Comparison of ENCODE assay signal across 17 cellular contexts in the genomic region with DNA sequence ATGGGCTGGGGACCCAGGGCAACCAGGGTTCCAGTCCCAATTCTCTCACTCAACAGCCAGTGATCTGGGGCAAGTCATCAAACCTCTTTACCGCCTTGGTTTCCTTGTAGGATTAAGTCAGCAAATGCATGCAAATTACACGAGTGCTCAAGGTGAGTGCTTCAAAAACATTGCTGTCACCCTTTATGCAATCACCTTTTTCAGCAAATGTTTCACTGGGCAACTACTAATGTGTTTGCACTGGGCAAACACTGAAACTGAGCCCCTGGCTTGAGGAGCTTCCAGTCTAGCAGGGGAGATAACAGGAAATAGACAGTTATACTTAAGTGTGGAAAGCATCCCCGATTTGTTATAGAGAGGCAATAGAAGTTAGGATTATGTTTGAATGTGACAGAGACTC. TPM values are rescaled to one million over a fixed set of nuclear protein-coding genes. Genes with fewer than 3 reads are reported as not detected.
"Had no signal": no experiment of that assay in that cellular context is flagged by ENCODE, and none has a peak within 500 bp of the region (broad histone marks: within the 10 kb centered on the region; RNA-seq: fewer than 3 reads in every experiment).

No MANE protein-coding gene starts in this region.

- H3K9me3 Mint-ChIP-seq: natural killer cell treated with Interleukin-12 subunit alpha and Interleukin-12 subunit beta and Interleukin-15 and Interleukin-18, amount 100 ng/mL, for 72 hours; neural progenitor cell; stimulated activated effector memory CD8-positive, alpha-beta T cell treated with anti-CD3 and anti-CD28 coated beads, Interleukin-12 subunit alpha, Interleukin-12 subunit beta, amount 100 ng/mL, for 72 hours had no signal

- DNase-seq: cortex of kidney; effector CD4-positive, alpha-beta T cell; heart left ventricle; hippocampal formation; sigmoid colon; stimulated activated CD4-positive, alpha-beta T cell treated with anti-CD3 and anti-CD28 coated beads, Interleukin-2, amount 100 ng/mL, for 24 hours; stimulated activated CD4-positive, alpha-beta T cell treated with anti-CD3 and anti-CD28 coated beads, Interleukin-4, amount 100 ng/mL, for 24 hours; stimulated activated naive CD4-positive, alpha-beta T cell treated with Interleukin-2 at 50 U/mL for 16 hours; stomach; thyroid gland; trophoblast cell had no signal

- H3K36me3 Mint-ChIP-seq: memory B cell; natural killer cell treated with Interleukin-12 subunit alpha and Interleukin-12 subunit beta and Interleukin-15 and Interleukin-18, amount 100 ng/mL, for 72 hours; stimulated activated effector memory CD8-positive, alpha-beta T cell treated with anti-CD3 and anti-CD28 coated beads, Interleukin-12 subunit alpha, Interleukin-12 subunit beta, amount 100 ng/mL, for 72 hours had no signal

- H3K27me3 Mint-ChIP-seq: progenitor cell of endocrine pancreas had no signal

- H3K4me3 Mint-ChIP-seq: memory B cell; natural killer cell treated with Interleukin-12 subunit alpha and Interleukin-12 subunit beta and Interleukin-15 and Interleukin-18, amount 100 ng/mL, for 72 hours; neural progenitor cell; stimulated activated effector memory CD8-positive, alpha-beta T cell treated with anti-CD3 and anti-CD28 coated beads, Interleukin-12 subunit alpha, Interleukin-12 subunit beta, amount 100 ng/mL, for 72 hours had no signal

- H3K27ac Mint-ChIP-seq: memory B cell; natural killer cell treated with Interleukin-12 subunit alpha and Interleukin-12 subunit beta and Interleukin-15 and Interleukin-18, amount 100 ng/mL, for 72 hours; neural progenitor cell; stimulated activated effector memory CD8-positive, alpha-beta T cell treated with anti-CD3 and anti-CD28 coated beads, Interleukin-12 subunit alpha, Interleukin-12 subunit beta, amount 100 ng/mL, for 72 hours had no signal

- ATAC-seq: heart left ventricle; natural killer cell treated with Interleukin-12 subunit alpha and Interleukin-12 subunit beta and Interleukin-15 and Interleukin-18, amount 100 ng/mL, for 72 hours; stimulated activated effector memory CD8-positive, alpha-beta T cell treated with anti-CD3 and anti-CD28 coated beads, Interleukin-12 subunit alpha, Interleukin-12 subunit beta, amount 100 ng/mL, for 72 hours had no signal

- H3K4me1 Mint-ChIP-seq: memory B cell; neural progenitor cell; stimulated activated effector memory CD8-positive, alpha-beta T cell treated with anti-CD3 and anti-CD28 coated beads, Interleukin-12 subunit alpha, Interleukin-12 subunit beta, amount 100 ng/mL, for 72 hours had no signal

RNA-seq across cellular contexts. Expression of gene FAM227A, which starts 48.5 kb away (rescaled TPM):
- total RNA-seq: mononuclear cell had no signal
